8 cellular contexts compared by ENCODE assay signal in genomic region chr9:130041648-130042405, GRCh38. TPM values are rescaled to one million over a fixed set of nuclear protein-coding genes. Genes with fewer than 3 reads are reported as not detected.
DNase-seq lines count a peak whose midpoint lies in the region; ATAC-seq and TF ChIP-seq lines count a peak whose summit lies in the region.

No MANE protein-coding gene starts in this region.

- ATAC-seq in left lung (peak; percentile 3), GM19455 (IDR thresholded peaks at IDR 0.05; ENCODE audit: unreplicated experiment) (no peak)

- peak overlapping the region; percentile 73 for H3K9ac ChIP-seq in mammary epithelial cell (ENCODE audit: insufficient read depth, low read length)

- H3K27ac Mint-ChIP-seq in CD8-positive, alpha-beta memory T cell, result peak overlapping the region; percentile 95 to 99 (median 99)

- WGBS in mammary epithelial cell (ENCODE audit: low coverage, missing lambda C conversion rate), result 12% methylated on average over 16 of the region's 31 CpGs

- peaks cover 44% of the 10 kb centered on the region for H3K4me1 ChIP-seq in CD8-positive, alpha-beta memory T cell (ENCODE audit: insufficient read depth, low read length)
- H3K4me1 ChIP-seq in mammary epithelial cell (ENCODE audit: insufficient read depth, low read length) (peaks cover 4% of the 10 kb centered on the region), left lung (peaks cover 6 to 82% of the 10 kb centered on the region in 2 donors)

- H2AFZ ChIP-seq in mammary epithelial cell (ENCODE audit: low read depth, low read length), result peak overlapping the region; percentile 94

- CTCF ChIA-PET in CD8-positive, alpha-beta memory T cell (lab: Charles Lee), result interaction anchor here (0.7 to 2.1 kb wide), 9 partner anchors 11 to 157 kb away, joined by 3 to 6 read pairs (median 4); no protein-coding TSS in a partner anchor
- CTCF ChIA-PET in mammary epithelial cell (lab: Charles Lee; ENCODE audit: low non-redundant PET), result no interaction called here

- BruUV-seq in mammary epithelial cell (replicated peaks; lab: Mats Ljungman, UMichigan), result no TSS peak

- H3K36me3 Mint-ChIP-seq in CD8-positive, alpha-beta memory T cell, result peaks cover 0 to 22% (median 6%) of the 10 kb centered on the region in 3 donors

- POLR2A ChIA-PET in CD8-positive, alpha-beta memory T cell (lab: Charles Lee), result interaction anchor here (0.6 to 3.5 kb wide), 13 partner anchors 12 to 1964 kb away, joined by 3 to 29 read pairs (median 4); partner anchors contain the start of gene GPR107

- H3K9me3 ChIP-seq in CD8-positive, alpha-beta memory T cell (ENCODE audit: low read length), result no peaks in the 10 kb centered on the region
- H3K9me3 ChIP-seq in mammary epithelial cell (replicated peaks; ENCODE audit: insufficient read depth, low read length) (no peaks in the 10 kb centered on the region), left lung (no peaks in the 10 kb centered on the region)

- no peak for DNase-seq in CD8-positive, alpha-beta memory T cell
- no peak for DNase-seq in Jurkat, Clone E6-1 (ENCODE audit: low read depth, low spot score)
- DNase-seq in mammary epithelial cell, result peak; percentile 29
- DNase-seq in left lung, result no peak
- DNase-seq in substantia nigra (lab: John Stamatoyannopoulos, UW), result peak in 28 of 49 donors; percentile 13 to 58 (median 38)
- DNase-seq in SHP77 treated with DMSO at 0.1 percent for 48 hours (lab: John Stamatoyannopoulos, UW), result no peak
- no peak for DNase-seq in Kasumi-1 (lab: John Stamatoyannopoulos, UW)

- peaks cover 0 to 8% of the 10 kb centered on the region in 2 donors for H3K27me3 Mint-ChIP-seq in CD8-positive, alpha-beta memory T cell

- H4K20me1 ChIP-seq in mammary epithelial cell (ENCODE audit: insufficient read depth, low read length), result no peaks in the 10 kb centered on the region

- H3K27ac ChIP-seq in CD8-positive, alpha-beta memory T cell (ENCODE audit: low read depth, low read length), result peak overlapping the region; percentile 86
- H3K27ac ChIP-seq in mammary epithelial cell (ENCODE audit: insufficient read depth, low read depth, low read length) (peak overlapping the region; percentile 34), left lung (peak overlapping the region; percentile 93 to 94), substantia nigra (ENCODE audit: low read depth, low read length, poor library complexity, severe bottlenecking) (peak overlapping the region; percentile 86)

- no peaks in the 10 kb centered on the region for H3K36me3 ChIP-seq in CD8-positive, alpha-beta memory T cell (ENCODE audit: insufficient read depth, low read length)
- no peaks in the 10 kb centered on the region for H3K36me3 ChIP-seq in mammary epithelial cell (ENCODE audit: insufficient read depth, low read length)
- H3K36me3 ChIP-seq in left lung, result no peaks in the 10 kb centered on the region

- no peak for TF ChIP-seq CTCF in mammary epithelial cell (conservative IDR thresholded peaks at IDR 0.05 in 1 of 2, IDR thresholded peaks at IDR 0.05 in 1 of 2; ENCODE audit: extremely low read depth in 1 of 2, insufficient read depth in 1 of 2, low read depth in 1 of 2, low read length in 2 of 2)
- no peak for TF ChIP-seq CTCF in left lung (IDR thresholded peaks at IDR 0.05)

- in situ Hi-C loops in mammary epithelial cell (cut with MboI; ENCODE audit: low sequenced_read_pairs in 2 of 2), result loop anchor here in 1 of 2 donors (10.0 kb wide), 1 partner anchor 157 kb away; no protein-coding TSS in a partner anchor

- dilution Hi-C loops in mammary epithelial cell (cut with HindIII; ENCODE audit: low sequenced_read_pairs), result no loop called here

- H3K9me3 Mint-ChIP-seq in CD8-positive, alpha-beta memory T cell, result peaks cover 0 to 3% (median 0%) of the 10 kb centered on the region in 5 donors

- peak overlapping the region; percentile 81 for H3K4me2 ChIP-seq in mammary epithelial cell (ENCODE audit: insufficient read depth, low read depth, low read length)

- H3K4me3 ChIP-seq in CD8-positive, alpha-beta memory T cell (ENCODE audit: low read length), result peak overlapping the region; percentile 94
- H3K4me3 ChIP-seq in Jurkat, Clone E6-1 (ENCODE audit: low read length), result peak overlapping the region; percentile 74
- H3K4me3 ChIP-seq in mammary epithelial cell (replicated peaks in 1 of 3; ENCODE audit: insufficient read depth in 1 of 3, low read depth in 2 of 3, low read length in 3 of 3) (peak overlapping the region; percentile 79 to 88 (median 86)), left lung (peak overlapping the region; percentile 67 to 85)

- H3K4me1 Mint-ChIP-seq in CD8-positive, alpha-beta memory T cell, result peaks cover 64 to 76% (median 66%) of the 10 kb centered on the region in 3 donors

- peak overlapping the region; percentile 94 to 100 (median 99) for H3K4me3 Mint-ChIP-seq in CD8-positive, alpha-beta memory T cell

- H3K27me3 ChIP-seq in CD8-positive, alpha-beta memory T cell (ENCODE audit: insufficient read depth, low read length, poor library complexity, severe bottlenecking), result no peaks in the 10 kb centered on the region
- H3K27me3 ChIP-seq in mammary epithelial cell (ENCODE audit: insufficient read depth, low read length) (no peaks in the 10 kb centered on the region), left lung (no peaks in the 10 kb centered on the region)

- intact Hi-C loops in mammary epithelial cell (cut with micrococcal nuclease), result loop anchor here (2.0 to 5.0 kb wide), 2 partner anchors 79 to 205 kb away; partner anchors contain the start of genes C9orf78 and USP20
- intact Hi-C loops in left lung (cut with DNase I), result loop anchor here in 1 of 2 donors (10.0 kb wide), 1 partner anchor 157 kb away; no protein-coding TSS in a partner anchor

- peaks cover 47% of the 10 kb centered on the region for H3K79me2 ChIP-seq in mammary epithelial cell (ENCODE audit: insufficient read depth, low read length)

RNA-seq across cellular contexts. Expression of gene FNBP1, which starts 1.2 kb away (rescaled TPM):
- 100 to 1,000 TPM; 226 to 230 TPM for total RNA-seq in CD8-positive, alpha-beta memory T cell
- polyA plus RNA-seq in CD8-positive, alpha-beta memory T cell, result 176 TPM
- 110 TPM for polyA plus RNA-seq in Jurkat, Clone E6-1 (2012; ENCODE audit: insufficient read depth, insufficient read length)
- total RNA-seq in mammary epithelial cell (10 to 100 TPM; 11.5 to 21.5 TPM), left lung (10 to 100 TPM; 30.4 to 51.8 TPM)
- 5.8 TPM for polyA plus RNA-seq in mammary epithelial cell
- 9.5 TPM for polyA minus RNA-seq in mammary epithelial cell

RNA-seq across cellular contexts. Expression of gene GPR107, which starts 11.9 kb away (rescaled TPM):
- total RNA-seq in CD8-positive, alpha-beta memory T cell, result 10 to 100 TPM; 21.3 to 21.4 TPM
- 4.2 TPM for polyA plus RNA-seq in CD8-positive, alpha-beta memory T cell
- 13.6 TPM for polyA plus RNA-seq in Jurkat, Clone E6-1 (2012; ENCODE audit: insufficient read depth, insufficient read length)
- total RNA-seq in mammary epithelial cell (10 to 100 TPM; 34.2 to 41.4 TPM), left lung (10 to 100 TPM; 43.0 to 52.4 TPM)
- 20.5 TPM for polyA plus RNA-seq in mammary epithelial cell
- 24.8 TPM for polyA minus RNA-seq in mammary epithelial cell

Comparison
In these comparisons a context has a peak if more than half of its experiments do, and no peak if none do; other contexts are left out.
1. DNase-seq: peak in mammary epithelial cell (single experiment) and substantia nigra (28 of 49); none in CD8-positive, alpha-beta memory T cell (0 of 5), Jurkat, Clone E6-1 (single experiment), left lung (0 of 2), SHP77 treated with DMSO at 0.1 percent for 48 hours (single experiment) and Kasumi-1 (0 of 2).
2. H3K27ac ChIP-seq: peak in every context shown above with its lines; median percentile 94 in left lung; 86 in CD8-positive, alpha-beta memory T cell; 86 in substantia nigra; 34 in mammary epithelial cell.
3. RNA of gene FNBP1, which starts 1.2 kb away (total RNA-seq): 226 to 230 TPM in CD8-positive, alpha-beta memory T cell; 30.4 to 51.8 TPM in left lung and 11.5 to 21.5 TPM in mammary epithelial cell; every median in the first group is over 4 times any median in the second.
4. Peak in every context shown above with its lines, with median percentiles within 50 percentile points of each other: H3K4me3 ChIP-seq.